In genomic region chr2:177265834-177266817, GRCh38 we compare ENCODE assay signal across 7 cellular contexts. TPM values are rescaled to one million over a fixed set of nuclear protein-coding genes. Genes with fewer than 3 reads are reported as not detected.
DNase-seq lines count a peak whose midpoint lies in the region; ATAC-seq, FAIRE-seq and TF ChIP-seq lines count a peak whose summit lies in the region.

No MANE protein-coding gene starts in this region.

- intact Hi-C loops in K562 (cut with micrococcal nuclease): loop anchor here (1.0 to 10.0 kb wide), 4 partner anchors 98 to 349 kb away; partner anchors contain the start of gene AGPS
- intact Hi-C loops in right lobe of liver (cut with DNase I): loop anchor here in 1 of 2 donors (10.0 kb wide), 1 partner anchor 101 kb away; no protein-coding TSS in a partner anchor

- FAIRE-seq in K562 (lab: Jason Lieb, UNC): peak; percentile 26

- H3K4me1 ChIP-seq in K562 (replicated peaks in 1 of 2; ENCODE audit: control insufficient read depth in 2 of 2, insufficient read depth in 2 of 2, low read length in 2 of 2): peaks cover 24 to 38% of the 10 kb centered on the region in 2 experiments
- peaks cover 0 to 34% (median 10%) of the 10 kb centered on the region in 4 donors for H3K4me1 ChIP-seq in right lobe of liver

- H3K9me3 ChIP-seq in K562 (replicated peaks; ENCODE audit: control insufficient read depth, insufficient read depth, low read depth, low read length) (no peaks in the 10 kb centered on the region), right lobe of liver (no peaks in the 10 kb centered on the region)

- ATAC-seq in GM21390 (IDR thresholded peaks at IDR 0.05; ENCODE audit: unreplicated experiment) (peak; percentile 24), K562 (peak; percentile 9), right lobe of liver (no peak), GM18907 (IDR thresholded peaks at IDR 0.05; ENCODE audit: unreplicated experiment) (no peak), HG03565 (IDR thresholded peaks at IDR 0.05; ENCODE audit: unreplicated experiment) (no peak)

- peaks cover 12% of the 10 kb centered on the region for H4K20me1 ChIP-seq in K562 (replicated peaks; ENCODE audit: control insufficient read depth, insufficient read depth, low read length)

- no peak for TF ChIP-seq CTCF in NB4 (IDR thresholded peaks at IDR 0.05; ENCODE audit: low read depth, low read length)
- no peak for TF ChIP-seq CTCF in K562 (IDR thresholded peaks at IDR 0.05 in 2 of 3, conservative IDR thresholded peaks at IDR 0.05 in 1 of 3; ENCODE audit: insufficient read depth in 2 of 3, low read depth in 1 of 3, low read length in 3 of 3)
- TF ChIP-seq CTCF in right lobe of liver (IDR thresholded peaks at IDR 0.05): no peak

- BruUV-seq in K562 (replicated peaks; lab: Mats Ljungman, UMichigan): no TSS peak

- H3K9me1 ChIP-seq in K562 (ENCODE audit: control insufficient read depth, insufficient read depth, low read length): no peaks in the 10 kb centered on the region

- POLR2A ChIA-PET in K562 (lab: Yijun Ruan, JAX): interaction anchor here (1.0 to 12.9 kb wide), 15 partner anchors 7 to 129 kb away, joined by 3 to 199 read pairs (median 9); partner anchors contain the start of gene HNRNPA3

- H2AFZ ChIP-seq in K562 (ENCODE audit: low read depth, low read length): peak overlapping the region; percentile 93

- TF ChIP-seq EP300 in K562 (IDR thresholded peaks at IDR 0.05; ENCODE audit: low read length): peak; percentile 97

- 8% methylated on average over 4 of the region's 4 CpGs for WGBS in K562 (ENCODE audit: insufficient coverage, low coverage, missing lambda C conversion rate)
- 0% methylated on average over 4 of the region's 4 CpGs for WGBS in right lobe of liver (ENCODE audit: insufficient coverage, low coverage, low lambda C conversion rate, missing lambda C conversion rate)

- H3K4me3 ChIP-seq in NB4 (ENCODE audit: low read depth, low read length) (peak overlapping the region; percentile 68), K562 (peak overlapping the region; percentile 91), right lobe of liver (peak overlapping the region in 2 of 3 donors; percentile 72 to 82)

- no peak for TF ChIP-seq POLR2A in NB4 (IDR thresholded peaks at IDR 0.05; ENCODE audit: extremely low read depth, insufficient read length)
- TF ChIP-seq POLR2A in K562 (conservative IDR thresholded peaks at IDR 0.05): no peak
- no peak for TF ChIP-seq POLR2A in right lobe of liver (IDR thresholded peaks at IDR 0.05)

- H3K9ac ChIP-seq in K562 (ENCODE audit: insufficient read depth in 1 of 2, low read depth in 2 of 2, low read length in 2 of 2): peak overlapping the region in 1 of 2 experiments; percentile 98; a peak in 2 of 4 replicates

- H3K27me3 ChIP-seq in K562 (ENCODE audit: control insufficient read depth in 2 of 2, insufficient read depth in 2 of 2, low read length in 2 of 2) (no peaks in the 10 kb centered on the region), right lobe of liver (no peaks in the 10 kb centered on the region)

- DNase-seq in NB4 (ENCODE audit: low read depth): peak; percentile 80
- peak in 2 of 4 experiments; percentile 55 to 71 for DNase-seq in K562 (ENCODE audit: extremely low read depth in 1 of 4, low spot score in 3 of 4)
- no peak for DNase-seq in right lobe of liver
- no peak for DNase-seq in activated effector memory CD4-positive, alpha-beta T cell treated with Interleukin-2 at 50 U/mL for 16 hours

- H3K4me2 ChIP-seq in K562 (ENCODE audit: insufficient read depth, low read length): peak overlapping the region; percentile 94; the same call in 1 of the 2 replicates

- in situ Hi-C loops in K562 (cut with MboI): no loop called here

- no peak for TF ChIP-seq RAD21 in K562 (CRISPR knock-in tag; conservative IDR thresholded peaks at IDR 0.05 in 1 of 2, IDR thresholded peaks at IDR 0.05 in 1 of 2)

- H3K36me3 ChIP-seq in K562 (ENCODE audit: control insufficient read depth, insufficient read depth, low read length): peaks cover 12% of the 10 kb centered on the region; the same call in 1 of the 3 replicates
- no peaks in the 10 kb centered on the region for H3K36me3 ChIP-seq in right lobe of liver

- H3K79me2 ChIP-seq in K562 (ENCODE audit: control insufficient read depth, insufficient read depth, low read length): peaks cover 33% of the 10 kb centered on the region

- H3K27ac ChIP-seq in K562 (ENCODE audit: extremely low read depth, low read depth, low read length) (peak overlapping the region; percentile 98; the same call in 2 of the 3 replicates), right lobe of liver (peak overlapping the region; percentile 98 to 100 (median 100))

- CTCF ChIA-PET in K562 (lab: Yijun Ruan, JAX; ENCODE audit: low intra/inter-chr PET ratio): no interaction called here

TF ChIP-seq in K562, 482 proteins besides CTCF, POLR2A, EP300 and RAD21 (continues in another document):
- TF ChIP-seq MXD1 (CRISPR knock-in tag; IDR thresholded peaks at IDR 0.05; ENCODE audit: borderline replicate concordance, poor library complexity, severe bottlenecking) (no peak), FOXJ3 (CRISPR knock-in tag; IDR thresholded peaks at IDR 0.05) (no peak), DLX4 (CRISPR knock-in tag; IDR thresholded peaks at IDR 0.05) (no peak), PML (IDR thresholded peaks at IDR 0.05; ENCODE audit: low read length) (peak; percentile 35; the same call in 1 of the 2 replicates), JUN (IDR thresholded peaks at IDR 0.05; ENCODE audit: borderline replicate concordance, low read depth, low read length) (peak; percentile 42; the same call in 1 of the 2 replicates), JUN (CRISPR knock-in tag; IDR thresholded peaks at IDR 0.05; ENCODE audit: borderline replicate concordance) (no peak), BRF1 (IDR thresholded peaks at IDR 0.05; ENCODE audit: borderline replicate concordance, extremely low read depth, insufficient read length) (no peak), THRB (CRISPR knock-in tag; conservative IDR thresholded peaks at IDR 0.05) (no peak)

RNA-seq across cellular contexts. Expression of gene NFE2L2, which starts 1.6 kb away (rescaled TPM):
- 61.8 and 169 TPM in 2 replicates for total RNA-seq in K562 (2011; cell fraction: chromatin; rRNA removed; ENCODE audit: low replicate concordance)
- total RNA-seq in K562 (2011; cell fraction: nucleolus; rRNA removed): 36.7 and 42.6 TPM in 2 replicates
- 59.8 and 96.6 TPM in 2 replicates for total RNA-seq in K562 (2011; cell fraction: nucleoplasm; rRNA removed)
- total RNA-seq in K562 (2014; rRNA removed) (33.2 and 46.0 TPM in 2 replicates), K562 (2014; rRNA removed; fragmentation: Illumina TruSeq; extraction: Trizol) (59.3 and 72.0 TPM in 2 replicates), K562 (2015; rRNA removed; fragmentation: Illumina TruSeq; extraction: Trizol) (62.5 and 67.8 TPM in 2 replicates), K562 (2021) (60.8 and 64.8 TPM in 2 replicates), right lobe of liver (10 to 100 TPM; 27.9 to 83.6 (median 35.6) TPM)
- polyA plus RNA-seq in K562 (2011; rRNA removed) (93.2 and 120 TPM in 2 replicates), K562 (2014; fragmentation: Illumina TruSeq; extraction: Trizol) (91.0 and 100 TPM in 2 replicates), K562 (2014; fragmentation: Nextera tagmentation; extraction: Ambion mirVana) (10 to 100 TPM; 29.3 to 34.8 TPM), K562 (2014; rRNA removed) (54.9 and 56.3 TPM in 2 replicates)
- polyA plus RNA-seq in K562 (2011; cell fraction: cytosol; rRNA removed): 58.4 and 68.0 TPM in 2 replicates
- 62.5 and 70.2 TPM in 2 replicates for polyA plus RNA-seq in K562 (2011; cell fraction: nucleus; rRNA removed)
- polyA plus RNA-seq in K562 (2012): 42.7 and 78.6 TPM in 2 replicates
- 108 and 150 TPM in 2 replicates for polyA minus RNA-seq in K562 (2011; rRNA and poly(A)+ RNA removed)
- polyA minus RNA-seq in K562 (2011; cell fraction: cytosol; rRNA and poly(A)+ RNA removed): 40.0 and 70.1 TPM in 2 replicates
- polyA minus RNA-seq in K562 (2011; cell fraction: nucleus; rRNA and poly(A)+ RNA removed): 52.2 and 71.1 TPM in 2 replicates

RNA-seq across cellular contexts. Expression of gene HNRNPA3, which starts 53.5 kb away (rescaled TPM):
- total RNA-seq in K562 (2011; cell fraction: chromatin; rRNA removed; ENCODE audit: low replicate concordance): 113 and 428 TPM in 2 replicates
- 48.9 and 75.0 TPM in 2 replicates for total RNA-seq in K562 (2011; cell fraction: nucleolus; rRNA removed)
- total RNA-seq in K562 (2011; cell fraction: nucleoplasm; rRNA removed): 198 and 354 TPM in 2 replicates
- total RNA-seq in K562 (2014; rRNA removed) (72.8 and 79.5 TPM in 2 replicates), K562 (2014; rRNA removed; fragmentation: Illumina TruSeq; extraction: Trizol) (130 and 151 TPM in 2 replicates), K562 (2015; rRNA removed; fragmentation: Illumina TruSeq; extraction: Trizol) (112 and 114 TPM in 2 replicates), K562 (2021) (249 and 272 TPM in 2 replicates), right lobe of liver (10 to 100 TPM; 22.4 to 70.4 (median 54.8) TPM)
- polyA plus RNA-seq in K562 (2011; rRNA removed) (150 and 215 TPM in 2 replicates), K562 (2014; fragmentation: Illumina TruSeq; extraction: Trizol) (356 and 381 TPM in 2 replicates), K562 (2014; fragmentation: Nextera tagmentation; extraction: Ambion mirVana) (100 to 1,000 TPM; 108 to 192 TPM), K562 (2014; rRNA removed) (381 and 428 TPM in 2 replicates)
- polyA plus RNA-seq in K562 (2011; cell fraction: cytosol; rRNA removed): 28.0 and 59.6 TPM in 2 replicates
- 96.2 and 150 TPM in 2 replicates for polyA plus RNA-seq in K562 (2011; cell fraction: nucleus; rRNA removed)
- 364 and 720 TPM in 2 replicates for polyA plus RNA-seq in K562 (2012)
- polyA minus RNA-seq in K562 (2011; rRNA and poly(A)+ RNA removed): 97.6 and 107 TPM in 2 replicates
- 69.7 and 76.8 TPM in 2 replicates for polyA minus RNA-seq in K562 (2011; cell fraction: cytosol; rRNA and poly(A)+ RNA removed)
- polyA minus RNA-seq in K562 (2011; cell fraction: nucleus; rRNA and poly(A)+ RNA removed): 57.9 and 104 TPM in 2 replicates

Comparison
In these comparisons a context has a peak if more than half of its experiments do, and no peak if none do; other contexts are left out.
1. ATAC-seq: peak in GM21390 (single experiment) and K562 (single experiment); none in right lobe of liver (0 of 4), GM18907 (single experiment) and HG03565 (single experiment).
2. Peak in every context shown above with its lines, with median percentiles within 50 percentile points of each other: H3K4me3 ChIP-seq.